Comparison of ENCODE assay signal across 26 cellular contexts in the genomic region with DNA sequence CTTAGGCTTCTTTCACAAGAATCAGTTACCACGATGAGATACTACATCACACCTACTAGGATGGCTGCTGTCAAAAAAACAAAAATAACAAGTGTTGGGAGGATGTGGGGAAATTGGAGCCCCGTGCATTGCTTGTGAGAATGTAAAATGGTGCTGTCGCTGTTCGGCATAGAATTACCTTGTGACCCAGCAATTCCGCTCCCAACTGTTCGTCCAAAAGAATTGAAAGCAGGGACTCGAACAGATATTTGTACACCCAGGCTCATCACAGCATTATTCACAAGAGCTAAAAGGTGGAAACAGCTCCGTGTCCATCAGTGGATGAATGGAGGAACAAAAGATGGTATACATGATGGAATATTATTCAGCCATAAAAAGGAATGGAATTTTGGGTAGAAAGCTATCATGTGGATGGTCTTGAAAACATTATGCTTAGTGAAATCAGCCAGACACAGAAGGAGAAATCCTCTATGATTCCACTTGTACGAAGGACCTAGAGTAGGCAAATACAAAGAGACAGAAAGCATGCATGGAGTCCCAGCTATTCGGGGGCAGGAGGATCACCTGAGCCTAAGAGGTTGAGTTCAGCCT. TPM values are rescaled to one million over a fixed set of nuclear protein-coding genes. Genes with fewer than 3 reads are reported as not detected.
DNase-seq lines count a peak whose midpoint lies in the region; ATAC-seq, FAIRE-seq and TF ChIP-seq lines count a peak whose summit lies in the region.
"Had no signal": no experiment of that assay in that cellular context is flagged by ENCODE, and none has a peak within 500 bp of the region (broad histone marks: within the 10 kb centered on the region; RNA-seq: fewer than 3 reads in every experiment).

No MANE protein-coding gene starts in this region.

- H3K23ac ChIP-seq in trophoblast cell (ENCODE audit: low read length): no peak overlapping the region

- TSS peak; percentile 56 for BruUV-seq in Panc1 (replicated peaks; lab: Mats Ljungman, UMichigan)

- H3K9ac ChIP-seq in trophoblast cell (ENCODE audit: low read length): no peak overlapping the region
- H3K9ac ChIP-seq: BLaER1 treated with 17β-estradiol and CSF1 and Interleukin-3, amounts not matched to agents 10 nM and 100 nM had no signal

- in situ Hi-C loops in Panc1 (cut with HindIII; ENCODE audit: low pct_unique_long_range_greater_than_20kb, low sequenced_read_pairs): no loop called here

- no peak for TF ChIP-seq RAD21 in A549 (conservative IDR thresholded peaks at IDR 0.05 in 1 of 2, IDR thresholded peaks at IDR 0.05 in 1 of 2)

- no peak overlapping the region for H2BK120ac ChIP-seq in trophoblast cell (ENCODE audit: insufficient read depth, low read length, poor library complexity)

- WGBS in A549 (ENCODE audit: missing lambda C conversion rate): 94% methylated on average over 10 of the region's 10 CpGs
- WGBS in trophoblast cell (ENCODE audit: extremely low coverage, insufficient coverage, insufficient read length): no CpG with 5 or more reads among the region's 10 CpGs

- TF ChIP-seq CTCF in A549 (IDR thresholded peaks at IDR 0.05): no peak
- TF ChIP-seq CTCF in C4-2B (conservative IDR thresholded peaks at IDR 0.05): no peak
- no peak for TF ChIP-seq CTCF in Panc1 (IDR thresholded peaks at IDR 0.05)

- POLR2A ChIA-PET in A549 (lab: Yijun Ruan, JAX): no interaction called here
- POLR2A ChIA-PET in Panc1 (lab: Charles Lee): interaction anchor here (1.4 kb wide), 1 partner anchor 16 kb away, joined by 5 read pairs; no protein-coding TSS in a partner anchor

- H3K79me1 ChIP-seq in trophoblast cell (ENCODE audit: low read length): peaks cover 14% of the 10 kb centered on the region

- H2AFZ ChIP-seq in trophoblast cell (ENCODE audit: insufficient read depth, low read length, poor library complexity): no peak overlapping the region
- H2AFZ ChIP-seq: GM23338 had no signal

- H3K4me3 ChIP-seq in A549 (no peak overlapping the region), Panc1 (ENCODE audit: low read depth in 2 of 2, low read length in 2 of 2) (no peak overlapping the region), trophoblast cell (ENCODE audit: low read depth, low read length) (no peak overlapping the region)
- H3K4me3 ChIP-seq: BLaER1 treated with 17β-estradiol and CSF1 and Interleukin-3, amounts not matched to agents 10 nM and 100 nM; GM23338 had no signal

- no peak overlapping the region for H2AK5ac ChIP-seq in trophoblast cell (ENCODE audit: low read length)

- intact Hi-C loops in Panc1 (cut with micrococcal nuclease; ENCODE audit: unreplicated experiment): no loop called here

- H3K4me2 ChIP-seq in A549 (no peak overlapping the region), trophoblast cell (ENCODE audit: low read length) (no peak overlapping the region)
- H3K4me2 ChIP-seq: BLaER1 treated with 17β-estradiol and CSF1 and Interleukin-3, amounts not matched to agents 10 nM and 100 nM; GM23338 had no signal

- no peak for TF ChIP-seq POLR2A in A549 (IDR thresholded peaks at IDR 0.05; ENCODE audit: low read length)

- no peaks in the 10 kb centered on the region for H3K27me3 ChIP-seq in Panc1 (ENCODE audit: control insufficient read depth, insufficient read depth, low read length)
- H3K27me3 ChIP-seq in trophoblast cell (ENCODE audit: insufficient read depth, low read length): no peaks in the 10 kb centered on the region
- H3K27me3 ChIP-seq: BE2C; BLaER1 treated with 17β-estradiol and CSF1 and Interleukin-3, amounts not matched to agents 10 nM and 100 nM had no signal

- TF ChIP-seq EP300 in A549 (IDR thresholded peaks at IDR 0.05): no peak

- H3K36me3 ChIP-seq in Panc1 (ENCODE audit: control insufficient read depth, insufficient read depth, low read length) (no peaks in the 10 kb centered on the region), trophoblast cell (ENCODE audit: control insufficient read depth in 1 of 2, insufficient read depth in 2 of 2, low read length in 2 of 2) (peaks cover 1 to 3% of the 10 kb centered on the region in 2 experiments)

- no peak overlapping the region for H4K8ac ChIP-seq in trophoblast cell (ENCODE audit: low read depth, low read length)

- FAIRE-seq in A549 (lab: Jason Lieb, UNC): peak; percentile 93
- FAIRE-seq: G401.6, GM12892, GM19239 had no signal

- ATAC-seq in A549 (no peak), Panc1 (no peak), HG03521 (IDR thresholded peaks at IDR 0.05; ENCODE audit: unreplicated experiment) (no peak)
- ATAC-seq: GM23338, HCT116 had no signal

- no peak for DNase-seq in A549 (ENCODE audit: low read depth in 1 of 2, low spot score in 1 of 2)
- no peak for DNase-seq in Panc1 (ENCODE audit: low read depth, low spot score)
- no peak for DNase-seq in trophoblast cell
- DNase-seq in cerebellar cortex (ENCODE audit: low spot score): no peak
- DNase-seq in AG08396 (ENCODE audit: low spot score): no peak
- DNase-seq: 8988T; AML-193; BE2C; Calu3; CD4-positive, alpha-beta memory T cell; COR-L47; DMS153; DND-41; H9; HFFc6 had no signal

- no peak overlapping the region for H4K91ac ChIP-seq in trophoblast cell (ENCODE audit: low read depth, low read length)

- H2BK12ac ChIP-seq in trophoblast cell (ENCODE audit: low read length): no peak overlapping the region

- no peak overlapping the region for H2BK5ac ChIP-seq in trophoblast cell (ENCODE audit: low read depth, low read length, poor library complexity)

- H3K4me1 ChIP-seq in A549 (peaks cover 12% of the 10 kb centered on the region), Panc1 (ENCODE audit: control insufficient read depth, insufficient read depth, low read length) (peaks cover 19% of the 10 kb centered on the region), trophoblast cell (ENCODE audit: control insufficient read depth in 1 of 2, insufficient read depth in 2 of 2, low read length in 2 of 2) (peaks cover 19 to 27% of the 10 kb centered on the region in 2 experiments)

- peaks cover 17% of the 10 kb centered on the region for H3K79me2 ChIP-seq in trophoblast cell (ENCODE audit: control insufficient read depth, insufficient read depth, low read length, poor library complexity)

- no peak overlapping the region for H3K18ac ChIP-seq in trophoblast cell (ENCODE audit: low read length)

- peak overlapping the region; percentile 57 for H3K4ac ChIP-seq in trophoblast cell (ENCODE audit: low read depth, low read length)

- no peak overlapping the region for H4K12ac ChIP-seq in trophoblast cell (ENCODE audit: low read depth, low read length)

- no peak overlapping the region for H3K14ac ChIP-seq in trophoblast cell (ENCODE audit: low read length)

- H3K9me3 ChIP-seq in A549 (0 out of 3 replicates have a peak, but pooled peaks cover 3% of the 10 kb centered on the region), Panc1 (ENCODE audit: control insufficient read depth, insufficient read depth, low read depth, low read length) (no peaks in the 10 kb centered on the region), trophoblast cell (ENCODE audit: insufficient read depth, low read depth, low read length) (no peaks in the 10 kb centered on the region)
- H3K9me3 ChIP-seq: BE2C had no signal

- no peak overlapping the region for H3K27ac ChIP-seq in A549
- peak overlapping the region; percentile 46; the same call in 1 of the 2 replicates for H3K27ac ChIP-seq in C4-2B
- no peak overlapping the region for H3K27ac ChIP-seq in Panc1 (ENCODE audit: low read length)
- H3K27ac ChIP-seq in trophoblast cell (ENCODE audit: low read depth, low read length): no peak overlapping the region
- H3K27ac ChIP-seq: BLaER1 treated with 17β-estradiol and CSF1 and Interleukin-3, amounts not matched to agents 10 nM and 100 nM had no signal

- CTCF ChIA-PET in A549 (lab: Yijun Ruan, JAX) (interaction anchor here (1.2 to 4.5 kb wide), 10 partner anchors 9 to 196 kb away, joined by 3 to 19 read pairs (median 8); partner anchors contain the start of gene FBXO17), Panc1 (lab: Charles Lee) (interaction anchor here (1.1 kb wide), 1 partner anchor 26 kb away, joined by 4 read pairs; no protein-coding TSS in a partner anchor)

TF ChIP-seq in A549, 52 proteins besides CTCF, POLR2A, EP300 and RAD21 (continues in another document):
- TF ChIP-seq EHF (CRISPR knock-in tag; IDR thresholded peaks at IDR 0.05) (no peak), HEYL (CRISPR knock-in tag; IDR thresholded peaks at IDR 0.05) (no peak)
- TF ChIP-seq, protein P1, sequence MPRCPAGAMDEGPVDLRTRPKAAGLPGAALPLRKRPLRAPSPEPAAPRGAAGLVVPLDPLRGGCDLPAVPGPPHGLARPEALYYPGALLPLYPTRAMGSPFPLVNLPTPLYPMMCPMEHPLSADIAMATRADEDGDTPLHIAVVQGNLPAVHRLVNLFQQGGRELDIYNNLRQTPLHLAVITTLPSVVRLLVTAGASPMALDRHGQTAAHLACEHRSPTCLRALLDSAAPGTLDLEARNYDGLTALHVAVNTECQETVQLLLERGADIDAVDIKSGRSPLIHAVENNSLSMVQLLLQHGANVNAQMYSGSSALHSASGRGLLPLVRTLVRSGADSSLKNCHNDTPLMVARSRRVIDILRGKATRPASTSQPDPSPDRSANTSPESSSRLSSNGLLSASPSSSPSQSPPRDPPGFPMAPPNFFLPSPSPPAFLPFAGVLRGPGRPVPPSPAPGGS (IDR thresholded peaks at IDR 0.05): no peak

RNA-seq across cellular contexts. Expression of gene PAK4, which starts 23.4 kb away (rescaled TPM):
- polyA plus RNA-seq in A549 (2011; rRNA removed): 37.9 and 42.9 TPM in 2 replicates
- 105 and 115 TPM in 2 replicates for polyA plus RNA-seq in A549 (2012; cell fraction: cytosol; rRNA removed)
- polyA plus RNA-seq in A549 (2012; cell fraction: nucleus; rRNA removed): 115 and 138 TPM in 2 replicates
- 75.8 to 84.2 TPM (median 76.7 TPM) in 3 replicates for polyA plus RNA-seq in A549 (2017; fragmentation: RNase III; extraction: RNeasy Plus Mini Kit Qiagen cat#74134 plus additional on column Dnase treatment)
- 68.7 and 73.7 TPM in 2 replicates for polyA minus RNA-seq in A549 (2011; rRNA and poly(A)+ RNA removed)
- 311 TPM for total RNA-seq in Panc1 (2021; ENCODE audit: unreplicated experiment)
- 362 TPM for polyA plus RNA-seq in Panc1 (2012; ENCODE audit: insufficient read length)
- 117 and 130 TPM in 2 replicates for polyA plus RNA-seq in trophoblast cell (2013)

RNA-seq across cellular contexts. Expression of gene NCCRP1, which starts 47.7 kb away (rescaled TPM):
- polyA plus RNA-seq in A549 (2011; rRNA removed) (0.90 and 1.1 TPM in 2 replicates), A549 (2017; fragmentation: RNase III; extraction: RNeasy Plus Mini Kit Qiagen cat#74134 plus additional on column Dnase treatment) (0.71 to 1.1 TPM (median 0.99 TPM) in 3 replicates)
- 1.1 and 1.5 TPM in 2 replicates for polyA plus RNA-seq in A549 (2012; cell fraction: cytosol; rRNA removed)
- polyA plus RNA-seq in A549 (2012; cell fraction: nucleus; rRNA removed): 1.8 and 2.4 TPM in 2 replicates
- 0.44 and 0.54 TPM in 2 replicates for polyA minus RNA-seq in A549 (2011; rRNA and poly(A)+ RNA removed)
- 0.46 TPM for total RNA-seq in Panc1 (2021; ENCODE audit: unreplicated experiment)
- 0.85 TPM for polyA plus RNA-seq in Panc1 (2012; ENCODE audit: insufficient read length)
- 5.0 and 5.2 TPM in 2 replicates for polyA plus RNA-seq in trophoblast cell (2013)
- total RNA-seq: A673; CD4-positive, alpha-beta memory T cell; H4; HFFc6 had no signal
- polyA plus RNA-seq: AG04450; CD4-positive, alpha-beta memory T cell had no signal

RNA-seq across cellular contexts. Expression of gene SYCN, which starts 55.0 kb away (rescaled TPM):
- not detected in 2 replicates for polyA plus RNA-seq in A549 (2011; rRNA removed)
- not detected in 2 replicates for polyA plus RNA-seq in A549 (2012; cell fraction: cytosol; rRNA removed)
- polyA plus RNA-seq in A549 (2012; cell fraction: nucleus; rRNA removed): 0.16 TPM in 1 of 2 replicates, not detected in the other
- not detected in 3 replicates for polyA plus RNA-seq in A549 (2017; fragmentation: RNase III; extraction: RNeasy Plus Mini Kit Qiagen cat#74134 plus additional on column Dnase treatment)
- polyA minus RNA-seq in A549 (2011; rRNA and poly(A)+ RNA removed): not detected in 2 replicates
- 0.33 TPM for total RNA-seq in Panc1 (2021; ENCODE audit: unreplicated experiment)
- polyA plus RNA-seq in Panc1 (2012; ENCODE audit: insufficient read length): not detected
- polyA plus RNA-seq in trophoblast cell (2013): not detected in 2 replicates
- total RNA-seq: A673; Calu3; CD4-positive, alpha-beta memory T cell; GM23338; H4; H9; HFFc6 had no signal
- polyA plus RNA-seq: AG04450; CD4-positive, alpha-beta memory T cell; GM23338 had no signal
